In genomic region chrX:124230573-124231300, GRCh38 we compare ENCODE assay signal across 16 cellular contexts.
DNase-seq lines count a peak whose midpoint lies in the region; ATAC-seq, FAIRE-seq and TF ChIP-seq lines count a peak whose summit lies in the region.
"Had no signal": no experiment of that assay in that cellular context is flagged by ENCODE, and none has a peak within 500 bp of the region (broad histone marks: within the 10 kb centered on the region; RNA-seq: fewer than 3 reads in every experiment).

No MANE protein-coding gene starts in this region.

- H3K9me3 Mint-ChIP-seq in endodermal cell, result no peaks in the 10 kb centered on the region

- dilution Hi-C loops in mammary epithelial cell (cut with HindIII; ENCODE audit: low sequenced_read_pairs), result no loop called here

- ATAC-seq in HG03460 (IDR thresholded peaks at IDR 0.05; ENCODE audit: unreplicated experiment), result no peak

- intact Hi-C loops in mammary epithelial cell (cut with micrococcal nuclease), result no loop called here

- H3K36me3 ChIP-seq in endodermal cell (ENCODE audit: control insufficient read depth, insufficient read depth, low read length), result no peaks in the 10 kb centered on the region
- no peaks in the 10 kb centered on the region for H3K36me3 ChIP-seq in mammary epithelial cell (ENCODE audit: insufficient read depth, low read length)

- H3K36me3 Mint-ChIP-seq in endodermal cell (ENCODE audit: low read depth), result no peaks in the 10 kb centered on the region

- H3K4me2 ChIP-seq in mammary epithelial cell (ENCODE audit: insufficient read depth, low read depth, low read length), result no peak overlapping the region
- H3K4me2 ChIP-seq: PC-9, SK-N-SH had no signal

- H3K9ac ChIP-seq in endodermal cell (ENCODE audit: extremely low read depth, low read length, poor library complexity, severe bottlenecking) (no peak overlapping the region), mammary epithelial cell (ENCODE audit: insufficient read depth, low read length) (no peak overlapping the region)
- H3K9ac ChIP-seq: SK-N-SH had no signal

- no peaks in the 10 kb centered on the region for H4K20me1 ChIP-seq in mammary epithelial cell (ENCODE audit: insufficient read depth, low read length)

- H3K4me3 Mint-ChIP-seq in endodermal cell, result no peak overlapping the region

- BruUV-seq in mammary epithelial cell (replicated peaks; lab: Mats Ljungman, UMichigan), result no TSS peak

- in situ Hi-C loops in mammary epithelial cell (cut with MboI; ENCODE audit: low sequenced_read_pairs in 2 of 2), result no loop called here

- DNase-seq in NCI-H82 (lab: John Stamatoyannopoulos, UW) (peak; percentile 53), NCI-H82 treated with DMSO at 0.1 percent for 48 hours (lab: John Stamatoyannopoulos, UW; ENCODE audit: unreplicated experiment) (no peak), NCI-H69 (lab: John Stamatoyannopoulos, UW) (peak; percentile 6), endodermal cell (no peak), mammary epithelial cell (no peak), coronary artery (ENCODE audit: low spot score) (no peak), GM12891 (ENCODE audit: insufficient read length, low spot score) (no peak)
- DNase-seq: EL, NCI-H1417 treated with DMSO at 0.1 percent for 48 hours, NCI-H2029 treated with DMSO at 0.1 percent for 48 hours, NCI-H526, PC-9, SK-N-SH, T-helper 1 cell had no signal

- H3K27me3 Mint-ChIP-seq in endodermal cell (ENCODE audit: insufficient read depth), result peaks cover 2% of the 10 kb centered on the region

- H2AFZ ChIP-seq in mammary epithelial cell (ENCODE audit: low read depth, low read length), result no peak overlapping the region
- H2AFZ ChIP-seq: PC-9 had no signal

- 20 to 38% methylated on average over 1 to 5 of the region's 8 CpGs for WGBS in endodermal cell (ENCODE audit: insufficient coverage in 1 of 2, insufficient read length in 1 of 2), 2 experiments
- WGBS in mammary epithelial cell (ENCODE audit: low coverage, missing lambda C conversion rate), result 66% methylated on average over 8 of the region's 8 CpGs

- TF ChIP-seq CTCF in endodermal cell (conservative IDR thresholded peaks at IDR 0.05), result no peak
- TF ChIP-seq CTCF in mammary epithelial cell (conservative IDR thresholded peaks at IDR 0.05 in 1 of 2, IDR thresholded peaks at IDR 0.05 in 1 of 2; ENCODE audit: extremely low read depth in 1 of 2, insufficient read depth in 1 of 2, low read depth in 1 of 2, low read length in 2 of 2), result no peak
- no peak for TF ChIP-seq CTCF in coronary artery (IDR thresholded peaks at IDR 0.05)

- H3K79me2 ChIP-seq in mammary epithelial cell (ENCODE audit: insufficient read depth, low read length), result no peaks in the 10 kb centered on the region

- H3K27ac Mint-ChIP-seq in endodermal cell, result no peak overlapping the region

- H3K4me1 ChIP-seq in endodermal cell (ENCODE audit: control insufficient read depth, insufficient read depth, low read length) (no peaks in the 10 kb centered on the region), mammary epithelial cell (ENCODE audit: insufficient read depth, low read length) (peaks cover 3% of the 10 kb centered on the region)

- H3K4me3 ChIP-seq in endodermal cell (ENCODE audit: low read length) (no peak overlapping the region), mammary epithelial cell (replicated peaks in 1 of 3; ENCODE audit: insufficient read depth in 1 of 3, low read depth in 2 of 3, low read length in 3 of 3) (no peak overlapping the region), coronary artery (no peak overlapping the region)
- H3K4me3 ChIP-seq: PC-9 had no signal

- no peak for FAIRE-seq in GM12891 (lab: Jason Lieb, UNC)

- no peak for TF ChIP-seq POLR2A in GM12891 (IDR thresholded peaks at IDR 0.05; ENCODE audit: low read depth, low read length)

- H3K9me3 ChIP-seq in endodermal cell (ENCODE audit: control insufficient read depth, low read length) (no peaks in the 10 kb centered on the region), mammary epithelial cell (replicated peaks; ENCODE audit: insufficient read depth, low read length) (no peaks in the 10 kb centered on the region)
- H3K9me3 ChIP-seq: SK-N-SH had no signal

- H3K27me3 ChIP-seq in endodermal cell (ENCODE audit: control insufficient read depth, insufficient read depth, low read length, poor library complexity, severe bottlenecking) (no peaks in the 10 kb centered on the region), mammary epithelial cell (ENCODE audit: insufficient read depth, low read length) (no peaks in the 10 kb centered on the region)

- H3K27ac ChIP-seq in endodermal cell (ENCODE audit: low read depth, low read length) (peak overlapping the region; percentile 75), mammary epithelial cell (ENCODE audit: insufficient read depth, low read depth, low read length) (no peak overlapping the region), coronary artery (no peak overlapping the region)
- H3K27ac ChIP-seq: 22Rv1, PC-9 had no signal

- CTCF ChIA-PET in mammary epithelial cell (lab: Charles Lee; ENCODE audit: low non-redundant PET), result no interaction called here

- H3K4me1 Mint-ChIP-seq in endodermal cell, result peaks cover 46% of the 10 kb centered on the region

TF ChIP-seq in GM12891, 5 proteins besides CTCF, POLR2A, EP300 and RAD21:
- TF ChIP-seq TAF1 (IDR thresholded peaks at IDR 0.05; ENCODE audit: low read depth, low read length) (no peak), POLR2AphosphoS5 (IDR thresholded peaks at IDR 0.05; ENCODE audit: low read depth, low read length) (no peak), POU2F2 (IDR thresholded peaks at IDR 0.05; ENCODE audit: low read depth, low read length) (no peak), PAX5 (IDR thresholded peaks at IDR 0.05; ENCODE audit: insufficient read depth, low read length, severe bottlenecking) (no peak), SPI1 (IDR thresholded peaks at IDR 0.05; ENCODE audit: low read depth, low read length) (no peak)
TF ChIP-seq in GM12891: peak in this region for 0.

Comparison
In these comparisons a context has a peak if more than half of its experiments do, and no peak if none do; other contexts are left out.
1. DNase-seq: peak in NCI-H82 (single experiment) and NCI-H69 (single experiment); none in NCI-H82 treated with DMSO at 0.1 percent for 48 hours (single experiment), endodermal cell (single experiment), mammary epithelial cell (single experiment), coronary artery (single experiment) and GM12891 (single experiment).